1 cellular context compared by ENCODE assay signal in the genomic region with DNA sequence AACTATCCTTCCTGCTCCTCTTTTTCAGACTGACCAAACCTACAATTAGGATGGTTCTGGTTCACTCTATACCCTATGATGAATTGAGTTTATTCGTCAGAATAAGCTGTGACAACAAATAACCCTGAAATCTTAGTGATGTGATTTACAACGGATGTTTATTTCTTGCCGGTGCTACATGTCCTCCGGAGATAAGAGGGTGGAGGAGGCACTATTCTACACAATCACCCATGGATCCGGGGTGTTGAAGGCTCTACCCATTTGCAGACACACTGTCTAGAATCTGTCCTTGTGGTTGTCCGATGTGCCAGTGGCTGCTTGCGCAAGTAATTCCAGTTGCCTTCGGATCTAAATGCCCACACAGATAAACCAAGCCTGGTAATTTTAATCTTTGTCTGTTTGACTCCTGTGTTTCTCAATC.
TF ChIP-seq lines count a peak whose summit lies in the region.

No MANE protein-coding gene starts in this region.

TF ChIP-seq in HepG2, 621 proteins besides CTCF, POLR2A, EP300 and RAD21:
- TF ChIP-seq CEBPG (CRISPR knock-in tag; IDR thresholded peaks at IDR 0.05), result peak; percentile 71; the same call in 1 of the 2 replicates
- peak; percentile 70 for TF ChIP-seq CEBPB (IDR thresholded peaks at IDR 0.05; ENCODE audit: borderline replicate concordance, low read depth, low read length)
- TF ChIP-seq, protein P1, sequence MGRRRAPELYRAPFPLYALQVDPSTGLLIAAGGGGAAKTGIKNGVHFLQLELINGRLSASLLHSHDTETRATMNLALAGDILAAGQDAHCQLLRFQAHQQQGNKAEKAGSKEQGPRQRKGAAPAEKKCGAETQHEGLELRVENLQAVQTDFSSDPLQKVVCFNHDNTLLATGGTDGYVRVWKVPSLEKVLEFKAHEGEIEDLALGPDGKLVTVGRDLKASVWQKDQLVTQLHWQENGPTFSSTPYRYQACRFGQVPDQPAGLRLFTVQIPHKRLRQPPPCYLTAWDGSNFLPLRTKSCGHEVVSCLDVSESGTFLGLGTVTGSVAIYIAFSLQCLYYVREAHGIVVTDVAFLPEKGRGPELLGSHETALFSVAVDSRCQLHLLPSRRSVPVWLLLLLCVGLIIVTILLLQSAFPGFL (CRISPR knock-in tag; IDR thresholded peaks at IDR 0.05), result no peak
- TF ChIP-seq, protein P2, sequence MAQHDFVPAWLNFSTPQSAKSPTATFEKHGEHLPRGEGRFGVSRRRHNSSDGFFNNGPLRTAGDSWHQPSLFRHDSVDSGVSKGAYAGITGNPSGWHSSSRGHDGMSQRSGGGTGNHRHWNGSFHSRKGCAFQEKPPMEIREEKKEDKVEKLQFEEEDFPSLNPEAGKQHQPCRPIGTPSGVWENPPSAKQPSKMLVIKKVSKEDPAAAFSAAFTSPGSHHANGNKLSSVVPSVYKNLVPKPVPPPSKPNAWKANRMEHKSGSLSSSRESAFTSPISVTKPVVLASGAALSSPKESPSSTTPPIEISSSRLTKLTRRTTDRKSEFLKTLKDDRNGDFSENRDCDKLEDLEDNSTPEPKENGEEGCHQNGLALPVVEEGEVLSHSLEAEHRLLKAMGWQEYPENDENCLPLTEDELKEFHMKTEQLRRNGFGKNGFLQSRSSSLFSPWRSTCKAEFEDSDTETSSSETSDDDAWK (CRISPR knock-in tag; IDR thresholded peaks at IDR 0.05), result no peak
- no peak for TF ChIP-seq ZNF724P (CRISPR knock-in tag; IDR thresholded peaks at IDR 0.05; ENCODE audit: borderline replicate concordance)
